19 cellular contexts compared by ENCODE assay signal in the genomic region with DNA sequence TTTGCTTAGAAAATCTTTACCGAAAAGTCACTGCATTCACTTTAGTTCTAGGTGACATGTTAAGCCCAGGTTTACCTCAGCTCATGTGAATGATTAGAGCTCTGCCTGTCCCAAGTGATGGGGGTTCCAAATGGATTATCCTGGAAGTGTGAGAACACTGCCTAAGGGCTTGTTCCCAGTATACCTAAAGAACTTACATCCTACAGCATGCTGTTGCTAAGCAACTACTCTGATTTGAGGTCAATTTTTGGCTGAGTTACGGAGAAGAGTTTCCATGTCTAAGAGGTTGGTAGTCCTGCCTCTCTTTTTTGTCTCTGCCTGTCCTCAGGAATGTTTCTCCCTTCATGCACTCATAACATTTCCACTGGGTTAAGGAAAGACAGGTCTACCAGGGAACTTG.
"Had no signal": no experiment of that assay in that cellular context is flagged by ENCODE, and none has a peak within 500 bp of the region (broad histone marks: within the 10 kb centered on the region; RNA-seq: fewer than 3 reads in every experiment).

No MANE protein-coding gene starts in this region.

- H3K27me3 ChIP-seq: MG63, SJSA1 had no signal

- H3K4me3 ChIP-seq: MG63, SJSA1, SK-N-MC had no signal

- H3K27ac ChIP-seq: SJSA1, SK-N-MC had no signal

- H3K4me1 ChIP-seq: SJSA1 had no signal

- H3K9me3 ChIP-seq: MG63, SJSA1 had no signal

- FAIRE-seq: RCC 7860 had no signal

- DNase-seq: IMR-90, MG63, NCI-H1092, NCI-H1105 treated with DMSO at 0.1 percent for 48 hours, NCI-H1417 treated with DMSO at 0.1 percent for 48 hours, NCI-H146, NCI-H1694 treated with DMSO at 0.1 percent for 48 hours, NCI-H1930, NCI-H2081, NCI-H2107, NCI-H2227 treated with DMSO at 0.1 percent for 48 hours, NCI-H524, NCI-H526 treated with DMSO at 0.1 percent for 48 hours, Right ventricle myocardium superior, RPMI8226, SIG-M5 had no signal

- H3K36me3 ChIP-seq: MG63, SJSA1 had no signal
